Comparison of ENCODE assay signal across 18 cellular contexts in genomic region chr6:14384175-14384949, GRCh38.
DNase-seq lines count a peak whose midpoint lies in the region; ATAC-seq and TF ChIP-seq lines count a peak whose summit lies in the region.
"Had no signal": no experiment of that assay in that cellular context is flagged by ENCODE, and none has a peak within 500 bp of the region (broad histone marks: within the 10 kb centered on the region; RNA-seq: fewer than 3 reads in every experiment).

No MANE protein-coding gene starts in this region.

- H3K36me3 ChIP-seq in OCI-LY7 (ENCODE audit: insufficient read depth, low read length), result no peaks in the 10 kb centered on the region
- H3K36me3 ChIP-seq: HAP-1, left ventricle myocardium inferior had no signal

- CTCF ChIA-PET in OCI-LY7 (lab: Charles Lee; ENCODE audit: unreplicated experiment), result no interaction called here

- no peak overlapping the region for H3K4me3 Mint-ChIP-seq in activated naive CD8-positive, alpha-beta T cell treated with anti-CD3 and anti-CD28 coated beads, Interleukin-2, amount 50 U/mL, for 24 hours
- H3K4me3 Mint-ChIP-seq in activated naive CD8-positive, alpha-beta T cell treated with anti-CD3 and anti-CD28 coated beads for 36 hours, result no peak overlapping the region
- H3K4me3 Mint-ChIP-seq: stimulated activated memory B cell treated with anti-CD40 and anti-IgM and Interleukin-4, amounts not matched to agents 10 μg/mL and 1 μg/mL and 100 μg/mL, for 72 hours; T-cell had no signal

- no peaks in the 10 kb centered on the region for H4K20me1 ChIP-seq in OCI-LY7 (ENCODE audit: insufficient read depth, low read length)

- peak overlapping the region; percentile 13 for H3K27ac Mint-ChIP-seq in activated naive CD8-positive, alpha-beta T cell treated with anti-CD3 and anti-CD28 coated beads, Interleukin-2, amount 50 U/mL, for 24 hours
- no peak overlapping the region for H3K27ac Mint-ChIP-seq in activated naive CD8-positive, alpha-beta T cell treated with anti-CD3 and anti-CD28 coated beads for 36 hours
- H3K27ac Mint-ChIP-seq: T-cell had no signal

- H3K9me3 Mint-ChIP-seq in activated naive CD8-positive, alpha-beta T cell treated with anti-CD3 and anti-CD28 coated beads, Interleukin-2, amount 50 U/mL, for 24 hours, result no peaks in the 10 kb centered on the region
- H3K9me3 Mint-ChIP-seq in activated naive CD8-positive, alpha-beta T cell treated with anti-CD3 and anti-CD28 coated beads for 36 hours, result no peaks in the 10 kb centered on the region
- H3K9me3 Mint-ChIP-seq: T-cell had no signal

- H3K4me1 Mint-ChIP-seq in activated naive CD8-positive, alpha-beta T cell treated with anti-CD3 and anti-CD28 coated beads, Interleukin-2, amount 50 U/mL, for 24 hours, result peaks cover 51% of the 10 kb centered on the region
- peaks cover 24% of the 10 kb centered on the region for H3K4me1 Mint-ChIP-seq in activated naive CD8-positive, alpha-beta T cell treated with anti-CD3 and anti-CD28 coated beads for 36 hours

- intact Hi-C loops in OCI-LY7 (cut with micrococcal nuclease; ENCODE audit: unreplicated experiment), result loop anchor here (5.0 kb wide), 1 partner anchor 172 kb away; no protein-coding TSS in a partner anchor

- no peak overlapping the region for H3K4me2 ChIP-seq in OCI-LY7 (ENCODE audit: low read length)

- H3K4me1 ChIP-seq in OCI-LY7 (ENCODE audit: insufficient read depth, low read length, poor library complexity, severe bottlenecking), result peaks cover 57% of the 10 kb centered on the region
- H3K4me1 ChIP-seq: parathyroid adenoma had no signal

- POLR2A ChIA-PET in OCI-LY7 (lab: Charles Lee), result interaction anchor here (0.5 to 2.7 kb wide), 5 partner anchors 10 to 1074 kb away, joined by 3 to 6 read pairs (median 4); no protein-coding TSS in a partner anchor

- H3K27me3 Mint-ChIP-seq in activated naive CD8-positive, alpha-beta T cell treated with anti-CD3 and anti-CD28 coated beads, Interleukin-2, amount 50 U/mL, for 24 hours, result no peaks in the 10 kb centered on the region
- peaks cover 13% of the 10 kb centered on the region for H3K27me3 Mint-ChIP-seq in activated naive CD8-positive, alpha-beta T cell treated with anti-CD3 and anti-CD28 coated beads for 36 hours
- H3K27me3 Mint-ChIP-seq: stimulated activated memory B cell treated with anti-CD40 and anti-IgM and Interleukin-4, amounts not matched to agents 10 μg/mL and 1 μg/mL and 100 μg/mL, for 72 hours had no signal

- no peak overlapping the region for H3K4me3 ChIP-seq in OCI-LY7 (ENCODE audit: low read depth, low read length, poor library complexity, severe bottlenecking)
- H3K4me3 ChIP-seq: HAP-1, left ventricle myocardium inferior, skin epidermis had no signal

- no peak for TF ChIP-seq CTCF in OCI-LY7 (conservative IDR thresholded peaks at IDR 0.05; ENCODE audit: low read length)

- H3K27ac ChIP-seq in OCI-LY7 (ENCODE audit: low read depth, low read length, poor library complexity, severe bottlenecking), result no peak overlapping the region
- H3K27ac ChIP-seq: left ventricle myocardium inferior, parathyroid adenoma, skin epidermis had no signal

- no peak for ATAC-seq in activated naive CD8-positive, alpha-beta T cell treated with anti-CD3 and anti-CD28 coated beads, Interleukin-2, amount 50 U/mL, for 24 hours
- no peak for ATAC-seq in GM18511 (IDR thresholded peaks at IDR 0.05; ENCODE audit: unreplicated experiment)
- ATAC-seq: Panc1; stimulated activated memory B cell treated with anti-CD40 and anti-IgM and Interleukin-4, amounts not matched to agents 10 μg/mL and 1 μg/mL and 100 μg/mL, for 72 hours; T-cell had no signal

- H2AFZ ChIP-seq in OCI-LY7 (ENCODE audit: low read length), result peak overlapping the region; percentile 80
- H2AFZ ChIP-seq: parathyroid adenoma had no signal

- DNase-seq in activated naive CD8-positive, alpha-beta T cell treated with anti-CD3 and anti-CD28 coated beads, Interleukin-2, amount 50 U/mL, for 24 hours, result no peak
- DNase-seq in activated naive CD8-positive, alpha-beta T cell treated with anti-CD3 and anti-CD28 coated beads for 36 hours, result no peak
- DNase-seq in NCI-H146 treated with DMSO at 0.1 percent for 48 hours (lab: John Stamatoyannopoulos, UW; ENCODE audit: unreplicated experiment) (peak; percentile 98), OCI-LY7 (ENCODE audit: low spot score) (no peak), activated gamma-delta T cell treated with Interleukin-2 at 50 U/mL for 16 hours (no peak)
- DNase-seq in activated CD4-positive, alpha-beta T cell treated with anti-CD3 and anti-CD28 coated beads for 1 hour, result no peak
- DNase-seq in activated CD4-positive, alpha-beta T cell treated with anti-CD3 and anti-CD28 coated beads, Interleukin-2, amount 50 U/mL, for 1 hour, result no peak
- DNase-seq: anterior cingulate cortex, foreskin fibroblast, left ventricle myocardium inferior, T-cell had no signal

- H3K36me3 Mint-ChIP-seq in activated naive CD8-positive, alpha-beta T cell treated with anti-CD3 and anti-CD28 coated beads, Interleukin-2, amount 50 U/mL, for 24 hours (ENCODE audit: low read depth), result no peaks in the 10 kb centered on the region
- no peaks in the 10 kb centered on the region for H3K36me3 Mint-ChIP-seq in activated naive CD8-positive, alpha-beta T cell treated with anti-CD3 and anti-CD28 coated beads for 36 hours
- H3K36me3 Mint-ChIP-seq: T-cell had no signal

- no peaks in the 10 kb centered on the region for H3K9me3 ChIP-seq in OCI-LY7 (ENCODE audit: low read length)
- H3K9me3 ChIP-seq: Caco-2, HAP-1, left ventricle myocardium inferior had no signal

- no TSS peak for BruUV-seq in OCI-LY7 (replicated peaks; lab: Mats Ljungman, UMichigan)

- no peaks in the 10 kb centered on the region for H3K79me2 ChIP-seq in OCI-LY7 (ENCODE audit: insufficient read depth, low read depth, low read length)
- H3K79me2 ChIP-seq: parathyroid adenoma had no signal

- H3K9me2 ChIP-seq in OCI-LY7 (ENCODE audit: insufficient read depth, low read length), result no peaks in the 10 kb centered on the region
